ENCODE assay signal across 1 cellular context in genomic region chr16:30747799-30748633, GRCh38.
TF ChIP-seq lines count a peak whose summit lies in the region.

Gene PHKG2 (plus strand): TSS chr16:30748425. CDS start chr16:30748821, 396 bp downstream.

TF ChIP-seq in GM12878, 131 proteins besides CTCF, POLR2A, EP300 and RAD21 (continued from another document and continues in another):
- TF ChIP-seq BACH1 (IDR thresholded peaks at IDR 0.05; ENCODE audit: borderline replicate concordance) = peak; percentile 34; the same call in 1 of the 2 replicates
- 0 out of 2 replicates have a peak, but pooled peaks have one; percentile 40 for TF ChIP-seq NR2F1 (conservative IDR thresholded peaks at IDR 0.05)
- no peak for TF ChIP-seq RUNX3 (IDR thresholded peaks at IDR 0.05; ENCODE audit: low read length)
- no peak for TF ChIP-seq BCLAF1 (IDR thresholded peaks at IDR 0.05)
- no peak for TF ChIP-seq ZNF622 (IDR thresholded peaks at IDR 0.05)
- no peak for TF ChIP-seq ATF7 (IDR thresholded peaks at IDR 0.05; ENCODE audit: low read depth)
- TF ChIP-seq RELB (IDR thresholded peaks at IDR 0.05; ENCODE audit: low read depth) = no peak
- TF ChIP-seq TARDBP (IDR thresholded peaks at IDR 0.05; ENCODE audit: borderline replicate concordance) = no peak
- no peak for TF ChIP-seq JUNB (IDR thresholded peaks at IDR 0.05)
- TF ChIP-seq CHD2 (IDR thresholded peaks at IDR 0.05; ENCODE audit: borderline replicate concordance, low read depth, low read length) = peak; percentile 74
- TF ChIP-seq ZNF207 (IDR thresholded peaks at IDR 0.05; ENCODE audit: borderline replicate concordance) = no peak; the same call in 1 of the 2 replicates
- no peak for TF ChIP-seq MYB (IDR thresholded peaks at IDR 0.05; ENCODE audit: borderline replicate concordance, low read depth, low read length)
- peak; percentile 95 to 96 for TF ChIP-seq BHLHE40 (IDR thresholded peaks at IDR 0.05; ENCODE audit: borderline replicate concordance in 1 of 2, low read depth in 2 of 2, low read length in 1 of 2)
- TF ChIP-seq ETV6 (conservative IDR thresholded peaks at IDR 0.05 in 1 of 2, IDR thresholded peaks at IDR 0.05 in 1 of 2; ENCODE audit: borderline replicate concordance in 1 of 2, low read depth in 1 of 2) = no peak
- no peak for TF ChIP-seq RCOR1 (conservative IDR thresholded peaks at IDR 0.05; ENCODE audit: low read depth, low read length)
- 0 out of 2 replicates have a peak, but pooled peaks have one; percentile 33 for TF ChIP-seq WRNIP1 (IDR thresholded peaks at IDR 0.05; ENCODE audit: borderline replicate concordance, low read depth, low read length)
- TF ChIP-seq ZNF217 (IDR thresholded peaks at IDR 0.05) = no peak
- no peak for TF ChIP-seq ZBTB4 (CRISPR knock-in tag; IDR thresholded peaks at IDR 0.05)
- no peak for TF ChIP-seq PAX8 (IDR thresholded peaks at IDR 0.05)
- TF ChIP-seq STAT3 (IDR thresholded peaks at IDR 0.05; ENCODE audit: low read depth, low read length) = no peak
- TF ChIP-seq TCF3 (IDR thresholded peaks at IDR 0.05; ENCODE audit: borderline replicate concordance, insufficient read depth, low read depth, low read length) = no peak
- peak; percentile 91 for TF ChIP-seq PML (IDR thresholded peaks at IDR 0.05; ENCODE audit: low read length)
- TF ChIP-seq NFYA (IDR thresholded peaks at IDR 0.05; ENCODE audit: borderline replicate concordance, low read depth, low read length) = peak; percentile 4; the same call in 1 of the 2 replicates
- no peak for TF ChIP-seq NFXL1 (IDR thresholded peaks at IDR 0.05; ENCODE audit: borderline replicate concordance)
- TF ChIP-seq HSF1 (IDR thresholded peaks at IDR 0.05; ENCODE audit: low read depth, low read length) = no peak
- peak; percentile 84 for TF ChIP-seq GATAD2B (conservative IDR thresholded peaks at IDR 0.05; ENCODE audit: low read depth)
- no peak for TF ChIP-seq KDM1A (IDR thresholded peaks at IDR 0.05; ENCODE audit: borderline replicate concordance)
- no peak for TF ChIP-seq TBL1XR1 (IDR thresholded peaks at IDR 0.05; ENCODE audit: low read depth, low read length)
- TF ChIP-seq SMARCA5 (IDR thresholded peaks at IDR 0.05) = peak; percentile 79; the same call in 1 of the 2 replicates
- TF ChIP-seq E2F4 (IDR thresholded peaks at IDR 0.05; ENCODE audit: low read depth, low read length) = no peak
- TF ChIP-seq RAD51 (IDR thresholded peaks at IDR 0.05) = peak; percentile 96
- no peak for TF ChIP-seq KAT2A (conservative IDR thresholded peaks at IDR 0.05; ENCODE audit: control insufficient read depth, low read depth, low read length)
- TF ChIP-seq ZNF274 (IDR thresholded peaks at IDR 0.05; ENCODE audit: insufficient read depth, insufficient read length) = no peak
- TF ChIP-seq EGR1 (IDR thresholded peaks at IDR 0.05; ENCODE audit: borderline replicate concordance in 1 of 2, low read depth in 2 of 2, low read length in 2 of 2) = no peak
- TF ChIP-seq POLR2AphosphoS5 (IDR thresholded peaks at IDR 0.05; ENCODE audit: low read length) = peak; percentile 94
- no peak for TF ChIP-seq ZBED1 (IDR thresholded peaks at IDR 0.05; ENCODE audit: borderline replicate concordance)
- TF ChIP-seq SMC3 (IDR thresholded peaks at IDR 0.05; ENCODE audit: borderline replicate concordance, low read length) = no peak
- no peak for TF ChIP-seq SUPT20H (IDR thresholded peaks at IDR 0.05; ENCODE audit: borderline replicate concordance, control insufficient read depth, low read depth, low read length)
- peak; percentile 44; the same call in 1 of the 2 replicates for TF ChIP-seq YY1 (IDR thresholded peaks at IDR 0.05; ENCODE audit: low read depth, low read length)
- peak; percentile 71; the same call in 1 of the 2 replicates for TF ChIP-seq RB1 (IDR thresholded peaks at IDR 0.05; ENCODE audit: borderline replicate concordance)
- no peak for TF ChIP-seq ZNF592 (IDR thresholded peaks at IDR 0.05)
- TF ChIP-seq MTA3 (IDR thresholded peaks at IDR 0.05; ENCODE audit: borderline replicate concordance, low read length) = no peak; the same call in 1 of the 2 replicates
- TF ChIP-seq ZNF687 (IDR thresholded peaks at IDR 0.05) = peak; percentile 50; the same call in 1 of the 2 replicates
